Comparison of ENCODE assay signal across 23 cellular contexts in the genomic region with DNA sequence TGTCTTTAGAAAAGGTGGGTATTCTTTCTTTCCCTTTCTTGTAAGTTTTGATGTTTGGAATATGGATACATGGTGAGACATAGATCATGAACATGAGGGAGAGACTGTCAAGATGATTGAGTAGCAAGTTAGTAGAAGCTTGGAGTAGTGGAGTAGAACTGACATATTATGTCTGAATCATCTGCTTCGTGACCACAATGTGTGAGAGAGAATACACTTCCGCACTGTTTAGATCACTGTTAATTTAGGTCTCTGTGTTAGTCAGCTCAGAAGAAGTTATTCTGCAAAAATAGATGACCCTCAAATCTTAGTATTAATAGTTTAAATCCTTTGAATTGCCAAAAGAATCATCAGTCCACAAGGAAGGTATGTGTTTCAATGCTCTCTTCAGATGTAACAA.
"Had no signal": no experiment of that assay in that cellular context is flagged by ENCODE, and none has a peak within 500 bp of the region (broad histone marks: within the 10 kb centered on the region; RNA-seq: fewer than 3 reads in every experiment).

No MANE protein-coding gene starts in this region.

- ATAC-seq: activated CD4-positive, CD25-positive, alpha-beta regulatory T cell treated with anti-CD3 and anti-CD28 coated beads, Interleukin-2, amount 50 U/mL, for 24 hours; activated CD8-positive, alpha-beta T cell treated with anti-CD3 and anti-CD28 coated beads for 36 hours; activated T-cell treated with anti-CD3 and anti-CD28 coated beads, Interleukin-2, amount 50 U/mL, for 72 hours; SK-N-SH treated with all-trans-retinoic acid at 6 μM for 48 hours had no signal

- DNase-seq: activated CD4-positive, alpha-beta T cell treated with anti-CD3 and anti-CD28 coated beads for 4 hours; activated CD8-positive, alpha-beta memory T cell treated with anti-CD3 and anti-CD28 coated beads, Interleukin-2, amount 50 U/mL, for 4 hours; activated CD8-positive, alpha-beta T cell treated with anti-CD3 and anti-CD28 coated beads for 36 hours; activated gamma-delta T cell treated with Interleukin-2 at 50 U/mL for 16 hours; activated naive CD4-positive, alpha-beta T cell treated with anti-CD3 and anti-CD28 coated beads, Interleukin-2, amount 10 ng/mL, durations not matched to agents 7 days and 5 days; activated naive CD8-positive, alpha-beta T cell treated with anti-CD3 and anti-CD28 coated beads for 36 hours; activated T-cell treated with anti-CD3 and anti-CD28 coated beads, Interleukin-2, amount 50 U/mL, for 72 hours; brain microvascular endothelial cell; MM.1S; NCI-H1092 treated with DMSO at 0.1 percent for 48 hours; NCI-H1417 treated with DMSO at 0.1 percent for 48 hours; NCI-H1694 treated with DMSO at 0.1 percent for 48 hours; NCI-H2081; NCI-H510A treated with DMSO at 0.1 percent for 48 hours; NCI-H69; PC-9; Right ventricle myocardium superior; SW 1271 had no signal

- H3K9me3 ChIP-seq: SJSA1 had no signal

- H3K4me1 ChIP-seq: SJSA1 had no signal

- H2AFZ ChIP-seq: PC-9 had no signal

- H3K4me3 ChIP-seq: cardiac muscle cell, PC-9, SJSA1 had no signal

- H3K4me2 ChIP-seq: PC-9 had no signal

- H3K27me3 ChIP-seq: brain microvascular endothelial cell, cardiac muscle cell, SJSA1 had no signal

- H3K36me3 ChIP-seq: brain microvascular endothelial cell, cardiac muscle cell, SJSA1 had no signal

- H3K27ac ChIP-seq: brain microvascular endothelial cell, cardiac muscle cell, PC-9, RWPE1, SJSA1 had no signal
